Comparison of ENCODE assay signal across 1 cellular context in genomic region chr20:22851679-22852346, GRCh38.
TF ChIP-seq lines count a peak whose summit lies in the region.

No MANE protein-coding gene starts in this region.

TF ChIP-seq in HepG2, 621 proteins besides CTCF, POLR2A, EP300 and RAD21 (continued from another document):
- TF ChIP-seq HNF1B (CRISPR knock-in tag; IDR thresholded peaks at IDR 0.05) (0 out of 2 replicates have a peak, but pooled peaks have one; percentile 34), STAG1 (CRISPR knock-in tag; IDR thresholded peaks at IDR 0.05) (peak; percentile 82)
